Comparison of ENCODE assay signal across 13 cellular contexts in genomic region chr1:184684285-184685077, GRCh38.
DNase-seq lines count a peak whose midpoint lies in the region; ATAC-seq lines count a peak whose summit lies in the region.
"Had no signal": no experiment of that assay in that cellular context is flagged by ENCODE, and none has a peak within 500 bp of the region (broad histone marks: within the 10 kb centered on the region; RNA-seq: fewer than 3 reads in every experiment).

No MANE protein-coding gene starts in this region.

- DNase-seq in EH (ENCODE audit: low read depth) (peak; percentile 25), M059J (ENCODE audit: low read depth) (peak; percentile 26), cerebellum (ENCODE audit: low spot score) (peak; percentile 48), myocyte (ENCODE audit: low read depth) (peak; percentile 20), T-helper 9 cell (no peak), ureter (ENCODE audit: low spot score) (no peak)
- DNase-seq: CD8-positive, alpha-beta T cell; immature natural killer cell; NCI-H1694 treated with DMSO at 0.1 percent for 48 hours; T1000 had no signal

- ATAC-seq in GM18907 (IDR thresholded peaks at IDR 0.05; ENCODE audit: unreplicated experiment), result no peak
- ATAC-seq in GM18858 (IDR thresholded peaks at IDR 0.05; ENCODE audit: unreplicated experiment), result no peak
- ATAC-seq: CD8-positive, alpha-beta T cell; Panc1 had no signal

Comparison
In these comparisons a context has a peak if more than half of its experiments do, and no peak if none do; other contexts are left out.
1. DNase-seq: peak in EH (single experiment), M059J (single experiment), cerebellum (single experiment) and myocyte (single experiment); none in T-helper 9 cell (single experiment) and ureter (single experiment).